Comparison of ENCODE assay signal across 21 cellular contexts in the genomic region with DNA sequence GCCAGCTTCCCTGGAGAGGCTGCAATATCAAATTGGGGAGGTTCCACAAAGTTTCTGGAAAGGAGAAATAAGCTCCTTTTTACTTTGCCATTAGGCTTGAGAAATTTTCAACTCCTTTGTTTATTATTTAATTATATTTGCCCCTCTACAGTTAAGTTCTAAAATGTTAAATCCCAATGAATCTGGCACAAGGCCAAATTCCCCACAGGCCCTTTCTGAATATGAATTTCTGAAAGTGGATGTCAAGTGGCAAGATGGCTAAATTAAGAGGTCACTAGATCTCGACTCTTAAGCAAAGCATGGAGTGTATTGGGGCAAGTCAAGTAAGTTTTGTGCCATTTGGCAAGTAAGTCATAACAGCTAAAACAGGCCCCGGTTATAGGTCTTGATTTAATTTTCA.
"Had no signal": no experiment of that assay in that cellular context is flagged by ENCODE, and none has a peak within 500 bp of the region (broad histone marks: within the 10 kb centered on the region; RNA-seq: fewer than 3 reads in every experiment).

No MANE protein-coding gene starts in this region.

- H3K36me3 ChIP-seq: thyroid gland had no signal

- FAIRE-seq: endometrium, islet of Langerhans, urothelium cell line had no signal

- H3K4me3 ChIP-seq: gastrocnemius medialis, heart right ventricle, mucosa of descending colon, suprapubic skin, thyroid gland had no signal

- H3K27me3 ChIP-seq: gastrocnemius medialis, heart right ventricle, suprapubic skin, thyroid gland had no signal

- H3K4me1 ChIP-seq: gastrocnemius medialis, suprapubic skin had no signal

- ATAC-seq: esophagus mucosa; gastrocnemius medialis; heart right ventricle; mucosa of descending colon; naive thymus-derived CD8-positive, alpha-beta T cell; right cardiac atrium; stimulated activated effector memory CD8-positive, alpha-beta T cell treated with anti-CD3 and anti-CD28 coated beads, Interleukin-12 subunit alpha, Interleukin-12 subunit beta, amount 100 ng/mL, for 72 hours; stimulated activated naive CD8-positive, alpha-beta T cell treated with anti-CD3 and anti-CD28 coated beads, Interleukin-15, Interleukin-2, amounts not matched to agents 100 U/mL and 50 U/mL, for 24 hours had no signal

- DNase-seq: effector memory CD4-positive, alpha-beta T cell; gastrocnemius medialis; heart right ventricle; hypothalamus; kidney glomerular epithelial cell; mammary epithelial cell; mucosa of descending colon; naive thymus-derived CD8-positive, alpha-beta T cell; right cardiac atrium; stimulated activated CD4-positive, alpha-beta T cell treated with anti-CD3 and anti-CD28 coated beads, Interleukin-4, amount 100 ng/mL, for 1 hour; stimulated activated CD8-positive, alpha-beta memory T cell treated with anti-CD3 and anti-CD28 coated beads, Interleukin-4, amount 100 ng/mL, for 48 hours; stimulated activated naive CD8-positive, alpha-beta T cell treated with anti-CD3 and anti-CD28 coated beads, Interleukin-15, Interleukin-2, amounts not matched to agents 100 U/mL and 50 U/mL, for 24 hours; thyroid gland had no signal

- H3K27ac Mint-ChIP-seq: naive thymus-derived CD8-positive, alpha-beta T cell; stimulated activated effector memory CD8-positive, alpha-beta T cell treated with anti-CD3 and anti-CD28 coated beads, Interleukin-12 subunit alpha, Interleukin-12 subunit beta, amount 100 ng/mL, for 72 hours; type B pancreatic cell had no signal

- H3K4me1 Mint-ChIP-seq: stimulated activated effector memory CD8-positive, alpha-beta T cell treated with anti-CD3 and anti-CD28 coated beads, Interleukin-12 subunit alpha, Interleukin-12 subunit beta, amount 100 ng/mL, for 72 hours had no signal

- H3K4me3 Mint-ChIP-seq: naive thymus-derived CD8-positive, alpha-beta T cell; neural crest cell; stimulated activated effector memory CD8-positive, alpha-beta T cell treated with anti-CD3 and anti-CD28 coated beads, Interleukin-12 subunit alpha, Interleukin-12 subunit beta, amount 100 ng/mL, for 72 hours; type B pancreatic cell had no signal

- H3K9me3 ChIP-seq: gastrocnemius medialis, heart right ventricle, suprapubic skin, thyroid gland had no signal

- H3K27me3 Mint-ChIP-seq: naive thymus-derived CD8-positive, alpha-beta T cell had no signal

- H3K36me3 Mint-ChIP-seq: stimulated activated effector memory CD8-positive, alpha-beta T cell treated with anti-CD3 and anti-CD28 coated beads, Interleukin-12 subunit alpha, Interleukin-12 subunit beta, amount 100 ng/mL, for 72 hours had no signal

- H3K27ac ChIP-seq: gastrocnemius medialis, heart right ventricle, suprapubic skin, thyroid gland had no signal
